26 cellular contexts compared by ENCODE assay signal in genomic region chr14:100823488-100823887, GRCh38. TPM values are rescaled to one million over a fixed set of nuclear protein-coding genes. Genes with fewer than 3 reads are reported as not detected.
"Had no signal": no experiment of that assay in that cellular context is flagged by ENCODE, and none has a peak within 500 bp of the region (broad histone marks: within the 10 kb centered on the region; RNA-seq: fewer than 3 reads in every experiment).

No MANE protein-coding gene starts in this region.

- H3K27ac Mint-ChIP-seq: activated CD8-positive, alpha-beta T cell treated with anti-CD3 and anti-CD28 coated beads, Interleukin-2, amount 10 ng/mL, durations not matched to agents 7 days and 5 days; activated naive CD4-positive, alpha-beta T cell treated with anti-CD3 and anti-CD28 coated beads, Interleukin-2, amount 50 U/mL, for 72 hours; naive thymus-derived CD4-positive, alpha-beta T cell; T-cell; T-helper 2 cell treated with Interferon-gamma antibody and Interleukin-4, amounts not matched to agents 5 μg/mL and 100 μg/mL, for 36 hours had no signal

- H3K9me3 ChIP-seq: adrenal gland, lower lobe of right lung, pancreas, psoas muscle, thyroid gland had no signal

- H3K27ac ChIP-seq: breast epithelium, heart left ventricle, lower lobe of right lung, pancreas, psoas muscle, right atrium auricular region, thyroid gland, WERI-Rb-1 had no signal

- DNase-seq: activated CD4-positive, alpha-beta T cell treated with anti-CD3 and anti-CD28 coated beads for 1 hour; activated CD4-positive, alpha-beta T cell treated with anti-CD3 and anti-CD28 coated beads, Interleukin-2, amount 50 U/mL, for 1 hour; activated CD8-positive, alpha-beta T cell treated with anti-CD3 and anti-CD28 coated beads, Interleukin-2, amount 10 ng/mL, durations not matched to agents 7 days and 5 days; activated gamma-delta T cell treated with Interleukin-2 at 50 U/mL for 16 hours; activated T-cell treated with anti-CD3 and anti-CD28 coated beads, Interleukin-2, amount 50 U/mL, for 1 hour; cortex of kidney; lower lobe of right lung; naive thymus-derived CD4-positive, alpha-beta T cell; stimulated activated CD4-positive, alpha-beta T cell treated with anti-CD3 and anti-CD28 coated beads, Interleukin-12 subunit alpha, Interleukin-12 subunit beta, amount 100 ng/mL, for 4 hours; stimulated activated CD4-positive, alpha-beta T cell treated with anti-CD3 and anti-CD28 coated beads, Interleukin-4, amount 100 ng/mL, for 4 hours; stimulated activated naive CD8-positive, alpha-beta T cell treated with anti-CD3 and anti-CD28 coated beads, Interleukin-15, Interleukin-2, amounts not matched to agents 100 U/mL and 50 U/mL, for 24 hours; T-cell had no signal

- H3K27me3 ChIP-seq: adrenal gland, pancreas, right atrium auricular region had no signal

- H3K4me3 Mint-ChIP-seq: activated CD8-positive, alpha-beta T cell treated with anti-CD3 and anti-CD28 coated beads, Interleukin-2, amount 10 ng/mL, durations not matched to agents 7 days and 5 days; naive thymus-derived CD4-positive, alpha-beta T cell; T-cell; T-helper 2 cell treated with Interferon-gamma antibody and Interleukin-4, amounts not matched to agents 5 μg/mL and 100 μg/mL, for 36 hours had no signal

- H3K4me1 ChIP-seq: adrenal gland, breast epithelium, heart left ventricle, lower lobe of right lung, psoas muscle, right atrium auricular region, thyroid gland had no signal

- H3K36me3 Mint-ChIP-seq: T-cell had no signal

- FAIRE-seq: astrocyte, endometrium, keratinocyte, pancreas, TTC549 had no signal

- H3K4me3 ChIP-seq: adrenal gland, breast epithelium, heart left ventricle, lower lobe of right lung, pancreas, psoas muscle, right atrium auricular region, thyroid gland had no signal

- H3K36me3 ChIP-seq: adrenal gland, breast epithelium, heart left ventricle, lower lobe of right lung, pancreas, right atrium auricular region, thyroid gland, WERI-Rb-1 had no signal

RNA-seq across cellular contexts. Expression of gene MEG3, which starts 2.4 kb away (rescaled TPM):
- total RNA-seq: activated CD8-positive, alpha-beta T cell treated with anti-CD3 and anti-CD28 coated beads, Interleukin-2, amount 10 ng/mL, durations not matched to agents 7 days and 5 days; activated naive CD4-positive, alpha-beta T cell treated with anti-CD3 and anti-CD28 coated beads, Interleukin-2, amount 50 U/mL, for 72 hours; astrocyte had no signal
- polyA plus RNA-seq: naive thymus-derived CD4-positive, alpha-beta T cell had no signal
